In genomic region chr12:72072613-72073212, GRCh38 we compare ENCODE assay signal across 24 cellular contexts.
A peak's percentile ranks its signal among the peaks of the same experiment; 100 is the strongest.
DNase-seq lines count a peak whose midpoint lies in the region; TF ChIP-seq lines count a peak whose summit lies in the region.
"Had no signal": no experiment of that assay in that cellular context is flagged by ENCODE, and none has a peak within 500 bp of the region (broad histone marks: within the 10 kb centered on the region; RNA-seq: fewer than 3 reads in every experiment).

No MANE protein-coding gene starts in this region.

- DNase-seq in NCI-H748 (lab: John Stamatoyannopoulos, UW; ENCODE audit: unreplicated experiment) (peak; percentile 66), NCI-H748 treated with DMSO at 0.1 percent for 48 hours (lab: John Stamatoyannopoulos, UW) (no peak), NCI-H2227 (lab: John Stamatoyannopoulos, UW; ENCODE audit: unreplicated experiment) (peak; percentile 20), epithelial cell of esophagus (ENCODE audit: low read depth) (peak; percentile 17), renal cortical epithelial cell (ENCODE audit: low read depth) (peak; percentile 69), HFFc6 (no peak), SIG-M5 (lab: John Stamatoyannopoulos, UW) (no peak), inferior parietal cortex (ENCODE audit: extremely low spot score) (no peak)
- DNase-seq: activated effector memory CD4-positive, alpha-beta T cell treated with anti-CD3 and anti-CD28 coated beads, Interleukin-2, amount 50 U/mL, for 16 hours; body of pancreas; Caco-2; effector memory CD4-positive, alpha-beta T cell; GM23248; naive thymus-derived CD8-positive, alpha-beta T cell; NCI-H1092 treated with DMSO at 0.1 percent for 48 hours; ovary; Peyer's patch; right cardiac atrium; stimulated activated CD8-positive, alpha-beta memory T cell treated with anti-CD3 and anti-CD28 coated beads, Interleukin-4, amount 100 ng/mL, for 48 hours; T-helper 9 cell had no signal

- no peak overlapping the region for H3K27ac Mint-ChIP-seq in HFFc6
- H3K27ac Mint-ChIP-seq: B cell; naive thymus-derived CD8-positive, alpha-beta T cell; type B pancreatic cell had no signal

- TF ChIP-seq CTCF in epithelial cell of esophagus (IDR thresholded peaks at IDR 0.05; ENCODE audit: insufficient read depth, low read depth, low read length, missing control alignments) (no peak), HFFc6 (IDR thresholded peaks at IDR 0.05) (no peak)

- no peak overlapping the region for H3K4me3 ChIP-seq in epithelial cell of esophagus (ENCODE audit: low read length)
- H3K4me3 ChIP-seq: body of pancreas, esophagus muscularis mucosa, gastroesophageal sphincter, GM23248, ovary, Peyer's patch had no signal

- peaks cover 8% of the 10 kb centered on the region for H3K36me3 Mint-ChIP-seq in HFFc6 (ENCODE audit: low read depth)

- peaks cover 9% of the 10 kb centered on the region; the same call in 1 of the 2 replicates for H3K4me1 Mint-ChIP-seq in HFFc6 (ENCODE audit: low read depth)
- H3K4me1 Mint-ChIP-seq: B cell; naive thymus-derived CD8-positive, alpha-beta T cell had no signal

- peaks cover 21% of the 10 kb centered on the region for H3K9me3 Mint-ChIP-seq in HFFc6

- peaks cover 2% of the 10 kb centered on the region; the same call in 1 of the 2 replicates for H3K27me3 Mint-ChIP-seq in HFFc6 (ENCODE audit: insufficient read depth)
- H3K27me3 Mint-ChIP-seq: B cell, type B pancreatic cell had no signal

- no peak overlapping the region for H3K4me3 Mint-ChIP-seq in HFFc6
- H3K4me3 Mint-ChIP-seq: B cell; naive thymus-derived CD8-positive, alpha-beta T cell; type B pancreatic cell had no signal

Comparison
In these comparisons a context has a peak if more than half of its experiments do, and no peak if none do; other contexts are left out.
1. DNase-seq: peak in NCI-H748 (single experiment), NCI-H2227 (single experiment), epithelial cell of esophagus (single experiment) and renal cortical epithelial cell (single experiment); none in NCI-H748 treated with DMSO at 0.1 percent for 48 hours (single experiment), HFFc6 (single experiment), SIG-M5 (single experiment) and inferior parietal cortex (single experiment).